ENCODE assay signal across 8 cellular contexts in genomic region chr20:33732166-33732970, GRCh38. TPM values are rescaled to one million over a fixed set of nuclear protein-coding genes. Genes with fewer than 3 reads are reported as not detected.
DNase-seq lines count a peak whose midpoint lies in the region; ATAC-seq, FAIRE-seq and TF ChIP-seq lines count a peak whose summit lies in the region.

No MANE protein-coding gene starts in this region.

- peaks cover 6 to 10% (median 6%) of the 10 kb centered on the region in 5 donors for H3K9me3 Mint-ChIP-seq in CD8-positive, alpha-beta memory T cell

- CTCF ChIA-PET in CD8-positive, alpha-beta memory T cell (lab: Charles Lee) = interaction anchor here (0.8 to 1.8 kb wide), 13 partner anchors 10 to 380 kb away, joined by 3 to 12 read pairs (median 4); partner anchors contain the start of genes EIF2S2, PXMP4 and RALY

- POLR2A ChIA-PET in CD8-positive, alpha-beta memory T cell (lab: Charles Lee) = interaction anchor here (0.6 to 2.5 kb wide), 12 partner anchors 11 to 380 kb away, joined by 3 to 36 read pairs (median 6); partner anchors contain the start of genes ACTL10, CBFA2T2, CDK5RAP1 and CHMP4B

- no peaks in the 10 kb centered on the region for H3K36me3 ChIP-seq in CD8-positive, alpha-beta memory T cell (ENCODE audit: insufficient read depth, low read length)
- no peaks in the 10 kb centered on the region for H3K36me3 ChIP-seq in ovary
- H3K36me3 ChIP-seq in urinary bladder (ENCODE audit: insufficient read depth) = no peaks in the 10 kb centered on the region

- peak overlapping the region; percentile 61 for H3K4me3 ChIP-seq in CD8-positive, alpha-beta memory T cell (ENCODE audit: low read length)
- H3K4me3 ChIP-seq in ovary (peak overlapping the region; percentile 37), urinary bladder (ENCODE audit: low read depth, low read length) (peak overlapping the region; percentile 56)

- WGBS in ovary, 3 donors = 2 to 6% (median 3%) methylated on average over 20 to 68 of the region's 68 CpGs
- WGBS in urinary bladder = 2% methylated on average over 68 of the region's 68 CpGs

- H3K9me3 ChIP-seq in CD8-positive, alpha-beta memory T cell (ENCODE audit: low read length) = no peaks in the 10 kb centered on the region
- H3K9me3 ChIP-seq in ovary = no peaks in the 10 kb centered on the region

- TF ChIP-seq EP300 in ovary (IDR thresholded peaks at IDR 0.05) = no peak

- H3K4me3 Mint-ChIP-seq in CD8-positive, alpha-beta memory T cell = peak overlapping the region; percentile 85 to 93 (median 89)

- no peak for TF ChIP-seq POLR2A in ovary (IDR thresholded peaks at IDR 0.05)

- no peaks in the 10 kb centered on the region for H3K27me3 ChIP-seq in CD8-positive, alpha-beta memory T cell (ENCODE audit: insufficient read depth, low read length, poor library complexity, severe bottlenecking)
- no peaks in the 10 kb centered on the region for H3K27me3 ChIP-seq in ovary

- peaks cover 16% of the 10 kb centered on the region for H3K4me1 ChIP-seq in CD8-positive, alpha-beta memory T cell (ENCODE audit: insufficient read depth, low read length)
- H3K4me1 ChIP-seq in ovary (ENCODE audit: insufficient read depth) (peaks cover 13% of the 10 kb centered on the region), urinary bladder (ENCODE audit: insufficient read depth) (no peaks in the 10 kb centered on the region)

- intact Hi-C loops in ovary (cut with DNase I) = loop anchor here in 3 of 4 donors (5.0 to 10.0 kb wide), 3 partner anchors 55 to 68 kb away; partner anchors contain the start of genes ACTL10 (in 2 of the 3) and C20orf144 (in 1 of the 3)

- no peak for TF ChIP-seq CTCF in ovary (IDR thresholded peaks at IDR 0.05)

- H3K27ac ChIP-seq in CD8-positive, alpha-beta memory T cell (ENCODE audit: low read depth, low read length) = peak overlapping the region; percentile 51
- H3K27ac ChIP-seq in ovary = peak overlapping the region; percentile 30 to 95
- H3K27ac ChIP-seq in urinary bladder (ENCODE audit: low read depth) = peak overlapping the region; percentile 94

- H3K27ac Mint-ChIP-seq in CD8-positive, alpha-beta memory T cell = peak overlapping the region; percentile 78 to 98 (median 90)

- peaks cover 24 to 28% (median 25%) of the 10 kb centered on the region in 3 donors for H3K4me1 Mint-ChIP-seq in CD8-positive, alpha-beta memory T cell

- ATAC-seq in GM19397 (IDR thresholded peaks at IDR 0.05; ENCODE audit: unreplicated experiment) = peak; percentile 55
- ATAC-seq in HG03520 (IDR thresholded peaks at IDR 0.05; ENCODE audit: unreplicated experiment) = peak; percentile 38

- H3K36me3 Mint-ChIP-seq in CD8-positive, alpha-beta memory T cell = peaks cover 7 to 9% (median 9%) of the 10 kb centered on the region in 3 donors

- peak in 3 of 5 donors; percentile 81 to 90 (median 85) for DNase-seq in CD8-positive, alpha-beta memory T cell
- DNase-seq in OCI-M1 (lab: John Stamatoyannopoulos, UW) (peak; percentile 97), activated gamma-delta T cell treated with Interleukin-2 at 50 U/mL for 16 hours (peak; percentile 85), frontal cortex (ENCODE audit: low spot score in 2 of 2) (peak; percentile 23 to 87), ovary (peak in 3 of 5 donors; percentile 91 to 94 (median 93))

- FAIRE-seq in frontal cortex (lab: Jason Lieb, UNC) = no peak

- H3K27me3 Mint-ChIP-seq in CD8-positive, alpha-beta memory T cell = peaks cover 0 to 2% of the 10 kb centered on the region in 2 donors

RNA-seq across cellular contexts. Expression of gene ZNF341, which starts 0.6 kb away (rescaled TPM):
- 1 to 10 TPM; 4.5 to 5.0 TPM for total RNA-seq in CD8-positive, alpha-beta memory T cell
- polyA plus RNA-seq in CD8-positive, alpha-beta memory T cell = 2.6 TPM
- total RNA-seq in frontal cortex (2.4 TPM), ovary (1 to 10 TPM; 1.2 to 3.8 (median 1.6) TPM), urinary bladder (1.4 TPM)
- polyA plus RNA-seq in ovary (1 to 10 TPM; 1.2 to 2.3 TPM), urinary bladder (3.1 TPM)

RNA-seq across cellular contexts. Expression of gene PXMP4, which starts 12.3 kb away (rescaled TPM):
- 1 to 10 TPM; 8.4 to 9.1 TPM for total RNA-seq in CD8-positive, alpha-beta memory T cell
- 23.6 TPM for polyA plus RNA-seq in CD8-positive, alpha-beta memory T cell
- total RNA-seq in frontal cortex (10.6 TPM), ovary (10 to 100 TPM in 5 of 7 donors, 1 to 10 TPM in 2; 3.4 to 15.1 (median 11.8) TPM), urinary bladder (12.2 TPM)
- polyA plus RNA-seq in ovary (1 to 10 TPM; 5.3 to 8.8 TPM), urinary bladder (12.0 TPM)

RNA-seq across cellular contexts. Expression of gene E2F1, which starts 46.2 kb away (rescaled TPM):
- 10 to 100 TPM; 68.8 to 72.3 TPM for total RNA-seq in CD8-positive, alpha-beta memory T cell
- polyA plus RNA-seq in CD8-positive, alpha-beta memory T cell = 0.52 TPM
- 2.4 TPM for total RNA-seq in frontal cortex
- 1 to 10 TPM; 2.3 to 7.6 (median 3.4) TPM for total RNA-seq in ovary
- polyA plus RNA-seq in ovary = 1 to 10 TPM in 1 of 2 donors, under 1 TPM in 1; 0.95 to 4.1 TPM
- total RNA-seq in urinary bladder = 6.6 TPM
- 3.5 TPM for polyA plus RNA-seq in urinary bladder

RNA-seq across cellular contexts. Expression of gene NECAB3, which starts 58.1 kb away (rescaled TPM):
- total RNA-seq in CD8-positive, alpha-beta memory T cell = 10 to 100 TPM; 19.0 to 20.6 TPM
- 2.7 TPM for polyA plus RNA-seq in CD8-positive, alpha-beta memory T cell
- 33.8 TPM for total RNA-seq in frontal cortex
- 100 to 1,000 TPM in 4 of 7 donors, 10 to 100 TPM in 3; 74.3 to 166 (median 103) TPM for total RNA-seq in ovary
- polyA plus RNA-seq in ovary = 10 to 100 TPM in 1 of 2 donors, 1 to 10 TPM in 1; 9.2 to 95.6 TPM
- 18.6 TPM for total RNA-seq in urinary bladder
- polyA plus RNA-seq in urinary bladder = 33.4 TPM

Comparison
In these comparisons a context has a peak if more than half of its experiments do, and no peak if none do; other contexts are left out.
1. Peak in every context shown above with its lines: DNase-seq, ATAC-seq, H3K4me3 ChIP-seq and H3K27ac ChIP-seq.